Comparison of ENCODE assay signal across 1 cellular context in the genomic region with DNA sequence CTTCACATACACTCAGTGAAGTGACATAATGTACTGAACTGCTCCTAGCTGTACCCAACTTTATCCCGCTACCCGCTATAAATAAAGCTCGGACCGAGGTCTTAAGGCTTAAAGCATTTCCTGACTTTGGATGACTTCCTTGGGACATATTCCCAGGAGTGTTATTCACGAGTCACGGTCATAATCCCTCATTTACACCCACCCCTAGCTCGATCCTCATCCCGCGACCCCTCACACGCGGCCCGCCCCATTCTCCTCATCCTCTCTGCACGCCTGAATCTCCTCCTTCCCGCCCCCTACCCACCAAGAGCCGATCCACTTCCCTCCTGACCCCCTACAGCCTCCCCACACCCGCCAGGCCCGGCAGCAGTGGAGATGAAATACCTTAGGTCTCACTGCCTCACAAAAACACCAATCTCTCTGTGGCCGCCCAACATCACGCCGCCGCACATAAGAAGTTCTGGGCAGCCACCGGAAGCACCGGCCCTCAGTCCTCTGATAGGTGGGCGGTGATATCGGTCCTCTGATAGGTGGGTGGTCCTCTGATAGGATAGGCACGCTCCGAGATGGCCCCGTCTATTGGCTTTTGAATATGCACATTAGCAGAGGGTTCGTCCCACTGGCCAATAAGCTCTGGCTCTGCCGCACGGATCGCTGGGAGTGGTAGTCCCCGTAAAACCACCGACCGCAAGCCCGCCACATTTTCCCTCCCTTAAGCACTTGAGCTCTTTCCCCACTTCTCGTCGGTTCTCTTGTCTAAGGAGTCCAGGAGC.
TF ChIP-seq lines count a peak whose summit lies in the region.

A gene with protein sequence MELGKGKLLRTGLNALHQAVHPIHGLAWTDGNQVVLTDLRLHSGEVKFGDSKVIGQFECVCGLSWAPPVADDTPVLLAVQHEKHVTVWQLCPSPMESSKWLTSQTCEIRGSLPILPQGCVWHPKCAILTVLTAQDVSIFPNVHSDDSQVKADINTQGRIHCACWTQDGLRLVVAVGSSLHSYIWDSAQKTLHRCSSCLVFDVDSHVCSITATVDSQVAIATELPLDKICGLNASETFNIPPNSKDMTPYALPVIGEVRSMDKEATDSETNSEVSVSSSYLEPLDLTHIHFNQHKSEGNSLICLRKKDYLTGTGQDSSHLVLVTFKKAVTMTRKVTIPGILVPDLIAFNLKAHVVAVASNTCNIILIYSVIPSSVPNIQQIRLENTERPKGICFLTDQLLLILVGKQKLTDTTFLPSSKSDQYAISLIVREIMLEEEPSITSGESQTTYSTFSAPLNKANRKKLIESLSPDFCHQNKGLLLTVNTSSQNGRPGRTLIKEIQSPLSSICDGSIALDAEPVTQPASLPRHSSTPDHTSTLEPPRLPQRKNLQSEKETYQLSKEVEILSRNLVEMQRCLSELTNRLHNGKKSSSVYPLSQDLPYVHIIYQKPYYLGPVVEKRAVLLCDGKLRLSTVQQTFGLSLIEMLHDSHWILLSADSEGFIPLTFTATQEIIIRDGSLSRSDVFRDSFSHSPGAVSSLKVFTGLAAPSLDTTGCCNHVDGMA (minus strand): TSS at position 462 of the 773 bp plus-strand sequence. CDS start 7,897 bp downstream, outside the sequence.

TF ChIP-seq in HepG2, 621 proteins besides CTCF, POLR2A, EP300 and RAD21 (continued from another document and continues in another):
- TF ChIP-seq, protein P1, sequence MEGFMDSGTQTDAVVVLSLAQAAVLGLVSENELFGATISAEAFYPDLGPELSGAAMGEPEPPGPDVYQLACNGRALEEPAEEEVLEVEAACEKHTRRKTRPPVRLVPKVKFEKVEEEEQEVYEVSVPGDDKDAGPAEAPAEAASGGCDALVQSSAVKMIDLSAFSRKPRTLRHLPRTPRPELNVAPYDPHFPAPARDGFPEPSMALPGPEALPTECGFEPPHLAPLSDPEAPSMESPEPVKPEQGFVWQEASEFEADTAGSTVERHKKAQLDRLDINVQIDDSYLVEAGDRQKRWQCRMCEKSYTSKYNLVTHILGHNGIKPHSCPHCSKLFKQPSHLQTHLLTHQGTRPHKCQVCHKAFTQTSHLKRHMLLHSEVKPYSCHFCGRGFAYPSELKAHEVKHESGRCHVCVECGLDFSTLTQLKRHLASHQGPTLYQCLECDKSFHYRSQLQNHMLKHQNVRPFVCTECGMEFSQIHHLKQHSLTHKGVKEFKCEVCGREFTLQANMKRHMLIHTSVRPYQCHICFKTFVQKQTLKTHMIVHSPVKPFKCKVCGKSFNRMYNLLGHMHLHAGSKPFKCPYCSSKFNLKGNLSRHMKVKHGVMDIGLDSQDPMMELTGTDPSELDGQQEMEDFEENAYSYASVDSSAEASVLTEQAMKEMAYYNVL (CRISPR knock-in tag; IDR thresholded peaks at IDR 0.05; ENCODE audit: borderline replicate concordance) = peak; percentile 68; the same call in 1 of the 2 replicates
- peak; percentile 50; the same call in 1 of the 2 replicates for TF ChIP-seq GLI4 (CRISPR knock-in tag; IDR thresholded peaks at IDR 0.05; ENCODE audit: borderline replicate concordance)
- TF ChIP-seq ZNF770 (CRISPR knock-in tag; IDR thresholded peaks at IDR 0.05) = peak; percentile 7; the same call in 1 of the 2 replicates
- TF ChIP-seq TFAP4 (IDR thresholded peaks at IDR 0.05; ENCODE audit: borderline replicate concordance, low read depth) = no peak
- TF ChIP-seq TBL1XR1 (IDR thresholded peaks at IDR 0.05; ENCODE audit: borderline replicate concordance, low read length, partially characterized antibody) = peak; percentile 56
- 0 out of 2 replicates have a peak, but pooled peaks have one; percentile 47 for TF ChIP-seq THRA (CRISPR knock-in tag; IDR thresholded peaks at IDR 0.05; ENCODE audit: borderline replicate concordance)
- TF ChIP-seq THAP9 (CRISPR knock-in tag; IDR thresholded peaks at IDR 0.05; ENCODE audit: borderline replicate concordance) = peak; percentile 74; the same call in 1 of the 2 replicates
- TF ChIP-seq ZNF446 (CRISPR knock-in tag; IDR thresholded peaks at IDR 0.05) = no peak; the same call in 1 of the 2 replicates
- TF ChIP-seq ZNF670 (CRISPR knock-in tag; IDR thresholded peaks at IDR 0.05; ENCODE audit: borderline replicate concordance) = no peak; the same call in 1 of the 2 replicates
- no peak for TF ChIP-seq ZC3H4 (CRISPR knock-in tag; IDR thresholded peaks at IDR 0.05; ENCODE audit: borderline replicate concordance)
- TF ChIP-seq SSRP1 (CRISPR knock-in tag; IDR thresholded peaks at IDR 0.05) = no peak
- TF ChIP-seq NPAS2 (CRISPR knock-in tag; IDR thresholded peaks at IDR 0.05; ENCODE audit: borderline replicate concordance) = no peak
- TF ChIP-seq ZNF484 (CRISPR knock-in tag; IDR thresholded peaks at IDR 0.05; ENCODE audit: borderline replicate concordance, low read depth) = no peak
- TF ChIP-seq ZUFSP (CRISPR knock-in tag; IDR thresholded peaks at IDR 0.05; ENCODE audit: borderline replicate concordance) = no peak
- peak; percentile 16 for TF ChIP-seq HDAC2 (CRISPR knock-in tag; IDR thresholded peaks at IDR 0.05)
- TF ChIP-seq SP140L (CRISPR knock-in tag; IDR thresholded peaks at IDR 0.05; ENCODE audit: borderline replicate concordance) = no peak
- TF ChIP-seq ZNF547 (CRISPR knock-in tag; IDR thresholded peaks at IDR 0.05) = peak; percentile 65
- TF ChIP-seq CENPT (CRISPR knock-in tag; IDR thresholded peaks at IDR 0.05; ENCODE audit: low read depth) = no peak
- TF ChIP-seq ZNF281 (CRISPR knock-in tag; IDR thresholded peaks at IDR 0.05; ENCODE audit: borderline replicate concordance) = peak; percentile 29; the same call in 1 of the 2 replicates
- TF ChIP-seq, protein P2, sequence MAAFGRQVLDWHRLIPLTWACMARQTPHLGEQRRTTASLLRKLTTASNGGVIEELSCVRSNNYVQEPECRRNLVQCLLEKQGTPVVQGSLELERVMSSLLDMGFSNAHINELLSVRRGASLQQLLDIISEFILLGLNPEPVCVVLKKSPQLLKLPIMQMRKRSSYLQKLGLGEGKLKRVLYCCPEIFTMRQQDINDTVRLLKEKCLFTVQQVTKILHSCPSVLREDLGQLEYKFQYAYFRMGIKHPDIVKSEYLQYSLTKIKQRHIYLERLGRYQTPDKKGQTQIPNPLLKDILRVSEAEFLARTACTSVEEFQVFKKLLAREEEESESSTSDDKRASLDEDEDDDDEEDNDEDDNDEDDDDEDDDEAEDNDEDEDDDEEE (CRISPR knock-in tag; IDR thresholded peaks at IDR 0.05) = no peak
- TF ChIP-seq ZNF772 (CRISPR knock-in tag; IDR thresholded peaks at IDR 0.05) = 0 out of 2 replicates have a peak, but pooled peaks have one; percentile 50
- TF ChIP-seq ZNF230 (CRISPR knock-in tag; IDR thresholded peaks at IDR 0.05) = 0 out of 2 replicates have a peak, but pooled peaks have one; percentile 34
- TF ChIP-seq ZBTB43 (CRISPR knock-in tag; conservative IDR thresholded peaks at IDR 0.05) = no peak
- TF ChIP-seq, protein P3, sequence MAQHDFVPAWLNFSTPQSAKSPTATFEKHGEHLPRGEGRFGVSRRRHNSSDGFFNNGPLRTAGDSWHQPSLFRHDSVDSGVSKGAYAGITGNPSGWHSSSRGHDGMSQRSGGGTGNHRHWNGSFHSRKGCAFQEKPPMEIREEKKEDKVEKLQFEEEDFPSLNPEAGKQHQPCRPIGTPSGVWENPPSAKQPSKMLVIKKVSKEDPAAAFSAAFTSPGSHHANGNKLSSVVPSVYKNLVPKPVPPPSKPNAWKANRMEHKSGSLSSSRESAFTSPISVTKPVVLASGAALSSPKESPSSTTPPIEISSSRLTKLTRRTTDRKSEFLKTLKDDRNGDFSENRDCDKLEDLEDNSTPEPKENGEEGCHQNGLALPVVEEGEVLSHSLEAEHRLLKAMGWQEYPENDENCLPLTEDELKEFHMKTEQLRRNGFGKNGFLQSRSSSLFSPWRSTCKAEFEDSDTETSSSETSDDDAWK (CRISPR knock-in tag; IDR thresholded peaks at IDR 0.05) = no peak
